In the genomic region with DNA sequence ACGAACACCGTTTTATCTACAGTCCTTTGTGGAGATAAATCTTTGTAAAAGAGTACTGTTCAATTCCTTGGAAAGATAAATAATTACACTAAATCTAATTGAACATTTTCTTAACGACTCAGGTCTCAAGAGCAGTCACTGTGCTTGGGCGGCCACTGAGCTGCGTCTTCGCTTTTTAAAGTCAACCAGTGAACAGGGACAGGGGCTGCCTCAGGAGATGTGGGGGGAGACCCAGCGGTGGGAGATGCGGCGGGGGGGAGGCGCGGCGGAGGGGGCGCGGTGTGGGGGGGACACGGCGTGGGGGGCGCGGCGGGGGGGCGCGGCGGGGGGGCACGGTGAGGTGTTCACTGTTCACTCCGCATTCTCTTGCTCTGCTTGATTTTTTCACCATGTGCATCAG, we compare ENCODE assay signal across 1 cellular context.
TF ChIP-seq lines count a peak whose summit lies in the region.

No MANE protein-coding gene starts in this region.

TF ChIP-seq in WTC11, 78 proteins besides CTCF, POLR2A, EP300 and RAD21 (continued from another document):
- TF ChIP-seq ZNF121 (CRISPR knock-in tag; IDR thresholded peaks at IDR 0.05) = no peak
- TF ChIP-seq ZNF425 (CRISPR knock-in tag; conservative IDR thresholded peaks at IDR 0.05) = no peak
- TF ChIP-seq, protein P1, sequence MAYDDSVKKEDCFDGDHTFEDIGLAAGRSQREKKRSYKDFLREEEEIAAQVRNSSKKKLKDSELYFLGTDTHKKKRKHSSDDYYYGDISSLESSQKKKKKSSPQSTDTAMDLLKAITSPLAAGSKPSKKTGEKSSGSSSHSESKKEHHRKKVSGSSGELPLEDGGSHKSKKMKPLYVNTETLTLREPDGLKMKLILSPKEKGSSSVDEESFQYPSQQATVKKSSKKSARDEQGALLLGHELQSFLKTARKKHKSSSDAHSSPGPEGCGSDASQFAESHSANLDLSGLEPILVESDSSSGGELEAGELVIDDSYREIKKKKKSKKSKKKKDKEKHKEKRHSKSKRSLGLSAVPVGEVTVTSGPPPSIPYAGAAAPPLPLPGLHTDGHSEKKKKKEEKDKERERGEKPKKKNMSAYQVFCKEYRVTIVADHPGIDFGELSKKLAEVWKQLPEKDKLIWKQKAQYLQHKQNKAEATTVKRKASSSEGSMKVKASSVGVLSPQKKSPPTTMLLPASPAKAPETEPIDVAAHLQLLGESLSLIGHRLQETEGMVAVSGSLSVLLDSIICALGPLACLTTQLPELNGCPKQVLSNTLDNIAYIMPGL (CRISPR knock-in tag; IDR thresholded peaks at IDR 0.05) = no peak
- TF ChIP-seq E2F5 (CRISPR knock-in tag; IDR thresholded peaks at IDR 0.05) = no peak
- TF ChIP-seq CREM (CRISPR knock-in tag; IDR thresholded peaks at IDR 0.05) = no peak
- no peak for TF ChIP-seq ZNF263 (CRISPR knock-in tag; IDR thresholded peaks at IDR 0.05; ENCODE audit: low read depth)
- no peak for TF ChIP-seq ZNF416 (CRISPR knock-in tag; IDR thresholded peaks at IDR 0.05)
- TF ChIP-seq KAT7 (CRISPR knock-in tag; IDR thresholded peaks at IDR 0.05; ENCODE audit: borderline replicate concordance) = no peak
- TF ChIP-seq ATF1 (CRISPR knock-in tag; IDR thresholded peaks at IDR 0.05) = no peak
